Comparison of ENCODE assay signal across 1 cellular context in genomic region chr6:7042654-7043545, GRCh38.
TF ChIP-seq lines count a peak whose summit lies in the region.

No MANE protein-coding gene starts in this region.

TF ChIP-seq in HepG2, 621 proteins besides CTCF, POLR2A, EP300 and RAD21 (continued from another document and continues in another):
- TF ChIP-seq, protein P1, sequence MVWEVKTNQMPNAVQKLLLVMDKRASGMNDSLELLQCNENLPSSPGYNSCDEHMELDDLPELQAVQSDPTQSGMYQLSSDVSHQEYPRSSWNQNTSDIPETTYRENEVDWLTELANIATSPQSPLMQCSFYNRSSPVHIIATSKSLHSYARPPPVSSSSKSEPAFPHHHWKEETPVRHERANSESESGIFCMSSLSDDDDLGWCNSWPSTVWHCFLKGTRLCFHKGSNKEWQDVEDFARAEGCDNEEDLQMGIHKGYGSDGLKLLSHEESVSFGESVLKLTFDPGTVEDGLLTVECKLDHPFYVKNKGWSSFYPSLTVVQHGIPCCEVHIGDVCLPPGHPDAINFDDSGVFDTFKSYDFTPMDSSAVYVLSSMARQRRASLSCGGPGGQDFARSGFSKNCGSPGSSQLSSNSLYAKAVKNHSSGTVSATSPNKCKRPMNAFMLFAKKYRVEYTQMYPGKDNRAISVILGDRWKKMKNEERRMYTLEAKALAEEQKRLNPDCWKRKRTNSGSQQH (CRISPR knock-in tag; IDR thresholded peaks at IDR 0.05; ENCODE audit: low read depth), result no peak
- no peak for TF ChIP-seq SMARCC2 (IDR thresholded peaks at IDR 0.05)
- TF ChIP-seq ZNF362 (CRISPR knock-in tag; IDR thresholded peaks at IDR 0.05; ENCODE audit: borderline replicate concordance), result peak; percentile 66; the same call in 1 of the 2 replicates
- TF ChIP-seq, protein P2, sequence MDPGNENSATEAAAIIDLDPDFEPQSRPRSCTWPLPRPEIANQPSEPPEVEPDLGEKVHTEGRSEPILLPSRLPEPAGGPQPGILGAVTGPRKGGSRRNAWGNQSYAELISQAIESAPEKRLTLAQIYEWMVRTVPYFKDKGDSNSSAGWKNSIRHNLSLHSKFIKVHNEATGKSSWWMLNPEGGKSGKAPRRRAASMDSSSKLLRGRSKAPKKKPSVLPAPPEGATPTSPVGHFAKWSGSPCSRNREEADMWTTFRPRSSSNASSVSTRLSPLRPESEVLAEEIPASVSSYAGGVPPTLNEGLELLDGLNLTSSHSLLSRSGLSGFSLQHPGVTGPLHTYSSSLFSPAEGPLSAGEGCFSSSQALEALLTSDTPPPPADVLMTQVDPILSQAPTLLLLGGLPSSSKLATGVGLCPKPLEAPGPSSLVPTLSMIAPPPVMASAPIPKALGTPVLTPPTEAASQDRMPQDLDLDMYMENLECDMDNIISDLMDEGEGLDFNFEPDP (CRISPR knock-in tag; conservative IDR thresholded peaks at IDR 0.05), result 0 out of 2 replicates have a peak, but pooled peaks have one; percentile 49
- peak; percentile 70 for TF ChIP-seq ISL2 (CRISPR knock-in tag; IDR thresholded peaks at IDR 0.05)
- peak; percentile 74; the same call in 1 of the 2 replicates for TF ChIP-seq ZKSCAN8 (CRISPR knock-in tag; IDR thresholded peaks at IDR 0.05; ENCODE audit: borderline replicate concordance)
- no peak for TF ChIP-seq KDM5A (IDR thresholded peaks at IDR 0.05; ENCODE audit: borderline replicate concordance, low read length)
- TF ChIP-seq ZNF878 (CRISPR knock-in tag; IDR thresholded peaks at IDR 0.05), result peak; percentile 91
- no peak for TF ChIP-seq SALL2 (CRISPR knock-in tag; IDR thresholded peaks at IDR 0.05)
- peak; percentile 63; the same call in 1 of the 2 replicates for TF ChIP-seq RXRA (CRISPR knock-in tag; IDR thresholded peaks at IDR 0.05)
- no peak for TF ChIP-seq CCAR2 (optimal IDR thresholded peaks at IDR 0.05; ENCODE audit: low read depth, low read length)
- TF ChIP-seq PITX1 (CRISPR knock-in tag; IDR thresholded peaks at IDR 0.05), result no peak; the same call in 1 of the 2 replicates
- TF ChIP-seq, protein P3, sequence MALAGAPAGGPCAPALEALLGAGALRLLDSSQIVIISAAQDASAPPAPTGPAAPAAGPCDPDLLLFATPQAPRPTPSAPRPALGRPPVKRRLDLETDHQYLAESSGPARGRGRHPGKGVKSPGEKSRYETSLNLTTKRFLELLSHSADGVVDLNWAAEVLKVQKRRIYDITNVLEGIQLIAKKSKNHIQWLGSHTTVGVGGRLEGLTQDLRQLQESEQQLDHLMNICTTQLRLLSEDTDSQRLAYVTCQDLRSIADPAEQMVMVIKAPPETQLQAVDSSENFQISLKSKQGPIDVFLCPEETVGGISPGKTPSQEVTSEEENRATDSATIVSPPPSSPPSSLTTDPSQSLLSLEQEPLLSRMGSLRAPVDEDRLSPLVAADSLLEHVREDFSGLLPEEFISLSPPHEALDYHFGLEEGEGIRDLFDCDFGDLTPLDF (CRISPR knock-in tag; IDR thresholded peaks at IDR 0.05), result no peak
- no peak for TF ChIP-seq ZHX2 (IDR thresholded peaks at IDR 0.05; ENCODE audit: low read depth)
- TF ChIP-seq ZHX2 (CRISPR knock-in tag; IDR thresholded peaks at IDR 0.05; ENCODE audit: borderline replicate concordance), result no peak
- peak; percentile 72; the same call in 1 of the 2 replicates for TF ChIP-seq ZNF318 (CRISPR knock-in tag; IDR thresholded peaks at IDR 0.05)
- no peak for TF ChIP-seq CHD2 (IDR thresholded peaks at IDR 0.05; ENCODE audit: low read depth, low read length)
- TF ChIP-seq ZSCAN12 (CRISPR knock-in tag; IDR thresholded peaks at IDR 0.05), result no peak
- TF ChIP-seq MAFK (conservative IDR thresholded peaks at IDR 0.05 in 1 of 2, IDR thresholded peaks at IDR 0.05 in 1 of 2; ENCODE audit: low read length in 2 of 2), result no peak
- TF ChIP-seq RCOR2 (CRISPR knock-in tag; IDR thresholded peaks at IDR 0.05), result peak; percentile 93
- peak; percentile 85; the same call in 1 of the 2 replicates for TF ChIP-seq KDM5B (CRISPR knock-in tag; IDR thresholded peaks at IDR 0.05; ENCODE audit: borderline replicate concordance)
- TF ChIP-seq ZNF660 (CRISPR knock-in tag; IDR thresholded peaks at IDR 0.05; ENCODE audit: borderline replicate concordance, low read depth), result no peak
- peak; percentile 89; the same call in 1 of the 2 replicates for TF ChIP-seq TMF1 (CRISPR knock-in tag; IDR thresholded peaks at IDR 0.05; ENCODE audit: low read depth)
- TF ChIP-seq, protein P4, sequence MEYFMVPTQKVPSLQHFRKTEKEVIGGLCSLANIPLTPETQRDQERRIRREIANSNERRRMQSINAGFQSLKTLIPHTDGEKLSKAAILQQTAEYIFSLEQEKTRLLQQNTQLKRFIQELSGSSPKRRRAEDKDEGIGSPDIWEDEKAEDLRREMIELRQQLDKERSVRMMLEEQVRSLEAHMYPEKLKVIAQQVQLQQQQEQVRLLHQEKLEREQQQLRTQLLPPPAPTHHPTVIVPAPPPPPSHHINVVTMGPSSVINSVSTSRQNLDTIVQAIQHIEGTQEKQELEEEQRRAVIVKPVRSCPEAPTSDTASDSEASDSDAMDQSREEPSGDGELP (IDR thresholded peaks at IDR 0.05; ENCODE audit: borderline replicate concordance, low read depth), result peak; percentile 51; the same call in 1 of the 2 replicates
- no peak; the same call in 1 of the 2 replicates for TF ChIP-seq ZNF766 (CRISPR knock-in tag; IDR thresholded peaks at IDR 0.05; ENCODE audit: borderline replicate concordance)
- TF ChIP-seq NR2F6 (IDR thresholded peaks at IDR 0.05), result 0 out of 2 replicates have a peak, but pooled peaks have one; percentile 57
- TF ChIP-seq NR2F6 (CRISPR knock-in tag; IDR thresholded peaks at IDR 0.05), result peak; percentile 87
- peak; percentile 77; the same call in 1 of the 2 replicates for TF ChIP-seq TGIF2 (CRISPR knock-in tag; IDR thresholded peaks at IDR 0.05)
- peak; percentile 78 for TF ChIP-seq MXD4 (CRISPR knock-in tag; IDR thresholded peaks at IDR 0.05)
- TF ChIP-seq NR2C2 (CRISPR knock-in tag; IDR thresholded peaks at IDR 0.05; ENCODE audit: borderline replicate concordance), result peak; percentile 87
- TF ChIP-seq SP140L (CRISPR knock-in tag; IDR thresholded peaks at IDR 0.05; ENCODE audit: borderline replicate concordance), result no peak
- peak; percentile 36; the same call in 1 of the 2 replicates for TF ChIP-seq ZNF121 (CRISPR knock-in tag; IDR thresholded peaks at IDR 0.05)
- TF ChIP-seq NKX3-1 (CRISPR knock-in tag; IDR thresholded peaks at IDR 0.05), result 0 out of 2 replicates have a peak, but pooled peaks have one; percentile 70
- peak; percentile 92 for TF ChIP-seq TEF (CRISPR knock-in tag; IDR thresholded peaks at IDR 0.05)
